In genomic region chr10:44878704-44879530, GRCh38 we compare ENCODE assay signal across 8 cellular contexts. TPM values are rescaled to one million over a fixed set of nuclear protein-coding genes. Genes with fewer than 3 reads are reported as not detected.
DNase-seq lines count a peak whose midpoint lies in the region; ATAC-seq, FAIRE-seq and TF ChIP-seq lines count a peak whose summit lies in the region.

No MANE protein-coding gene starts in this region.

- DNase-seq in OCI-M1 (lab: John Stamatoyannopoulos, UW) (peak; percentile 11), fibroblast of mammary gland (ENCODE audit: low read depth) (peak; percentile 77), myocyte (ENCODE audit: low read depth) (peak; percentile 84)
- DNase-seq in stimulated activated CD8-positive, alpha-beta memory T cell treated with anti-CD3 and anti-CD28 coated beads, Interleukin-4, amount 100 ng/mL, for 4 hours (ENCODE audit: low read depth in 2 of 2, low spot score in 1 of 2) = peak; percentile 38 to 41

- FAIRE-seq in A204.1 (lab: Jason Lieb, UNC) = peak; percentile 23

- peaks cover 18% of the 10 kb centered on the region for H3K27me3 Mint-ChIP-seq in activated T-helper 17 cell treated with anti-CD3 and anti-CD28 coated beads, Interleukin-2, amount 50 U/mL, for 72 hours

- peak overlapping the region; percentile 47 for H3K4me3 ChIP-seq in fibroblast of mammary gland (ENCODE audit: control insufficient read depth, low read depth, low read length)

- ATAC-seq in GM18907 (IDR thresholded peaks at IDR 0.05; ENCODE audit: unreplicated experiment) = peak; percentile 86
- peak; percentile 90 for ATAC-seq in HG03565 (IDR thresholded peaks at IDR 0.05; ENCODE audit: unreplicated experiment)
- ATAC-seq in activated T-helper 17 cell treated with anti-CD3 and anti-CD28 coated beads, Interleukin-2, amount 50 U/mL, for 72 hours (replicated peaks) = peak; percentile 89

- no peak for TF ChIP-seq CTCF in fibroblast of mammary gland (conservative IDR thresholded peaks at IDR 0.05; ENCODE audit: control insufficient read depth, insufficient read depth, low read depth, low read length)

- no peaks in the 10 kb centered on the region for H3K9me3 Mint-ChIP-seq in activated T-helper 17 cell treated with anti-CD3 and anti-CD28 coated beads, Interleukin-2, amount 50 U/mL, for 72 hours

- no peak overlapping the region for H3K27ac Mint-ChIP-seq in activated T-helper 17 cell treated with anti-CD3 and anti-CD28 coated beads, Interleukin-2, amount 50 U/mL, for 72 hours

- H3K4me1 Mint-ChIP-seq in activated T-helper 17 cell treated with anti-CD3 and anti-CD28 coated beads, Interleukin-2, amount 50 U/mL, for 72 hours = no peaks in the 10 kb centered on the region

- peak overlapping the region; percentile 58 for H3K4me3 Mint-ChIP-seq in activated T-helper 17 cell treated with anti-CD3 and anti-CD28 coated beads, Interleukin-2, amount 50 U/mL, for 72 hours

- no peaks in the 10 kb centered on the region for H3K36me3 Mint-ChIP-seq in activated T-helper 17 cell treated with anti-CD3 and anti-CD28 coated beads, Interleukin-2, amount 50 U/mL, for 72 hours (ENCODE audit: low read depth)

RNA-seq across cellular contexts. Expression of gene TMEM72, which starts 32.2 kb away (rescaled TPM):
- not detected for total RNA-seq in activated T-helper 17 cell treated with anti-CD3 and anti-CD28 coated beads, Interleukin-2, amount 50 U/mL, for 72 hours
- 0.96 and 1.6 TPM in 2 replicates for total RNA-seq in myocyte
- 2.0 TPM for polyA plus RNA-seq in myocyte (2012)

Comparison
In these comparisons a context has a peak if more than half of its experiments do, and no peak if none do; other contexts are left out.
1. Peak in every context shown above with its lines: DNase-seq, ATAC-seq and H3K4me3 ChIP-seq.
2. DNase-seq: peak in every context shown above with its lines; median percentile 84 in myocyte; 77 in fibroblast of mammary gland; 40 in stimulated activated CD8-positive, alpha-beta memory T cell treated with anti-CD3 and anti-CD28 coated beads, Interleukin-4, amount 100 ng/mL, for 4 hours; 11 in OCI-M1.